In the genomic region with DNA sequence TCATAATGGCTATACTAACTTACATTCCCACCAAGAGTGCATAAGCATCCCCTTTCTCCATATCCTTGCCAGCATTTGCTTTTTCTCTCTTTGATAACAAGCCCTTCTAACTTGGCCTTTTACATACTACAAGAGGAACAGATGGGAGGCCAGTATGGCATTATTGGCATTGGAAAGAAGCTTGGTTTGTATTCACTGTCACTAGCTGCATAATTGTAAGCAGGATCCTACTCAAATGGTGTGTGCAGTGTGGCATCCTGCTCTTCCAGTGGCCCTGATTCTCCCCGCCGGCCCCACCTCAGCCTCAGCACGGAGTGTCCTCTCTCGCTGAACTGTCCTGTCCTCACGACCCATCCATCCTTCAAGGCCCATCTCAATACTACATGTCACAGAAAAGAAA, we compare ENCODE assay signal across 1 cellular context.
TF ChIP-seq lines count a peak whose summit lies in the region.

No MANE protein-coding gene starts in this region.

TF ChIP-seq in GM23338, 12 proteins besides CTCF, POLR2A, EP300 and RAD21 (continued from another document):
- TF ChIP-seq, protein P1, sequence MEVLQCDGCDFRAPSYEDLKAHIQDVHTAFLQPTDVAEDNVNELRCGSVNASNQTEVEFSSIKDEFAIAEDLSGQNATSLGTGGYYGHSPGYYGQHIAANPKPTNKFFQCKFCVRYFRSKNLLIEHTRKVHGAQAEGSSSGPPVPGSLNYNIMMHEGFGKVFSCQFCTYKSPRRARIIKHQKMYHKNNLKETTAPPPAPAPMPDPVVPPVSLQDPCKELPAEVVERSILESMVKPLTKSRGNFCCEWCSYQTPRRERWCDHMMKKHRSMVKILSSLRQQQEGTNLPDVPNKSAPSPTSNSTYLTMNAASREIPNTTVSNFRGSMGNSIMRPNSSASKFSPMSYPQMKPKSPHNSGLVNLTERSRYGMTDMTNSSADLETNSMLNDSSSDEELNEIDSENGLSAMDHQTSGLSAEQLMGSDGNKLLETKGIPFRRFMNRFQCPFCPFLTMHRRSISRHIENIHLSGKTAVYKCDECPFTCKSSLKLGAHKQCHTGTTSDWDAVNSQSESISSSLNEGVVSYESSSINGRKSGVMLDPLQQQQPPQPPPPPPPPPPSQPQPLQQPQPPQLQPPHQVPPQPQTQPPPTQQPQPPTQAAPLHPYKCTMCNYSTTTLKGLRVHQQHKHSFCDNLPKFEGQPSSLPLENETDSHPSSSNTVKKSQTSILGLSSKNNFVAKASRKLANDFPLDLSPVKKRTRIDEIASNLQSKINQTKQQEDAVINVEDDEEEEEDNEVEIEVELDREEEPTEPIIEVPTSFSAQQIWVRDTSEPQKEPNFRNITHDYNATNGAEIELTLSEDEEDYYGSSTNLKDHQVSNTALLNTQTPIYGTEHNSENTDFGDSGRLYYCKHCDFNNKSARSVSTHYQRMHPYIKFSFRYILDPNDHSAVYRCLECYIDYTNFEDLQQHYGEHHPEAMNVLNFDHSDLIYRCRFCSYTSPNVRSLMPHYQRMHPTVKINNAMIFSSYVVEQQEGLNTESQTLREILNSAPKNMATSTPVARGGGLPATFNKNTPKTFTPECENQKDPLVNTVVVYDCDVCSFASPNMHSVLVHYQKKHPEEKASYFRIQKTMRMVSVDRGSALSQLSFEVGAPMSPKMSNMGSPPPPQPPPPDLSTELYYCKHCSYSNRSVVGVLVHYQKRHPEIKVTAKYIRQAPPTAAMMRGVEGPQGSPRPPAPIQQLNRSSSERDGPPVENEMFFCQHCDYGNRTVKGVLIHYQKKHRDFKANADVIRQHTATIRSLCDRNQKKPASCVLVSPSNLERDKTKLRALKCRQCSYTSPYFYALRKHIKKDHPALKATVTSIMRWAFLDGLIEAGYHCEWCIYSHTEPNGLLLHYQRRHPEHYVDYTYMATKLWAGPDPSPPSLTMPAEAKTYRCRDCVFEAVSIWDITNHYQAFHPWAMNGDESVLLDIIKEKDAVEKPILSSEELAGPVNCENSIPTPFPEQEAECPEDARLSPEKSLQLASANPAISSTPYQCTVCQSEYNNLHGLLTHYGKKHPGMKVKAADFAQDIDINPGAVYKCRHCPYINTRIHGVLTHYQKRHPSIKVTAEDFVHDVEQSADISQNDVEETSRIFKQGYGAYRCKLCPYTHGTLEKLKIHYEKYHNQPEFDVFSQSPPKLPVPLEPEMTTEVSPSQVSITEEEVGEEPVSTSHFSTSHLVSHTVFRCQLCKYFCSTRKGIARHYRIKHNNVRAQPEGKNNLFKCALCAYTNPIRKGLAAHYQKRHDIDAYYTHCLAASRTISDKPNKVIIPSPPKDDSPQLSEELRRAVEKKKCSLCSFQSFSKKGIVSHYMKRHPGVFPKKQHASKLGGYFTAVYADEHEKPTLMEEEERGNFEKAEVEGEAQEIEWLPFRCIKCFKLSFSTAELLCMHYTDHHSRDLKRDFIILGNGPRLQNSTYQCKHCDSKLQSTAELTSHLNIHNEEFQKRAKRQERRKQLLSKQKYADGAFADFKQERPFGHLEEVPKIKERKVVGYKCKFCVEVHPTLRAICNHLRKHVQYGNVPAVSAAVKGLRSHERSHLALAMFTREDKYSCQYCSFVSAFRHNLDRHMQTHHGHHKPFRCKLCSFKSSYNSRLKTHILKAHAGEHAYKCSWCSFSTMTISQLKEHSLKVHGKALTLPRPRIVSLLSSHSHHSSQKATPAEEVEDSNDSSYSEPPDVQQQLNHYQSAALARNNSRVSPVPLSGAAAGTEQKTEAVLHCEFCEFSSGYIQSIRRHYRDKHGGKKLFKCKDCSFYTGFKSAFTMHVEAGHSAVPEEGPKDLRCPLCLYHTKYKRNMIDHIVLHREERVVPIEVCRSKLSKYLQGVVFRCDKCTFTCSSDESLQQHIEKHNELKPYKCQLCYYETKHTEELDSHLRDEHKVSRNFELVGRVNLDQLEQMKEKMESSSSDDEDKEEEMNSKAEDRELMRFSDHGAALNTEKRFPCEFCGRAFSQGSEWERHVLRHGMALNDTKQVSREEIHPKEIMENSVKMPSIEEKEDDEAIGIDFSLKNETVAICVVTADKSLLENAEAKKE (CRISPR knock-in tag; IDR thresholded peaks at IDR 0.05) = no peak
- TF ChIP-seq EZH2phosphoT487 (IDR thresholded peaks at IDR 0.05; ENCODE audit: unreplicated experiment) (no peak), ZNF331 (CRISPR knock-in tag; IDR thresholded peaks at IDR 0.05; ENCODE audit: low read depth) (no peak), POLR2AphosphoS5 (IDR thresholded peaks at IDR 0.05; ENCODE audit: low read depth) (no peak), EZH2 (IDR thresholded peaks at IDR 0.05; ENCODE audit: low read depth, unreplicated experiment) (no peak), ZNF114 (CRISPR knock-in tag; IDR thresholded peaks at IDR 0.05) (no peak), JUNB (IDR thresholded peaks at IDR 0.05; ENCODE audit: unreplicated experiment) (no peak), NANOG (IDR thresholded peaks at IDR 0.05; ENCODE audit: borderline replicate concordance) (no peak), STAT1 (IDR thresholded peaks at IDR 0.05; ENCODE audit: unreplicated experiment) (no peak)
- TF ChIP-seq, protein P2, sequence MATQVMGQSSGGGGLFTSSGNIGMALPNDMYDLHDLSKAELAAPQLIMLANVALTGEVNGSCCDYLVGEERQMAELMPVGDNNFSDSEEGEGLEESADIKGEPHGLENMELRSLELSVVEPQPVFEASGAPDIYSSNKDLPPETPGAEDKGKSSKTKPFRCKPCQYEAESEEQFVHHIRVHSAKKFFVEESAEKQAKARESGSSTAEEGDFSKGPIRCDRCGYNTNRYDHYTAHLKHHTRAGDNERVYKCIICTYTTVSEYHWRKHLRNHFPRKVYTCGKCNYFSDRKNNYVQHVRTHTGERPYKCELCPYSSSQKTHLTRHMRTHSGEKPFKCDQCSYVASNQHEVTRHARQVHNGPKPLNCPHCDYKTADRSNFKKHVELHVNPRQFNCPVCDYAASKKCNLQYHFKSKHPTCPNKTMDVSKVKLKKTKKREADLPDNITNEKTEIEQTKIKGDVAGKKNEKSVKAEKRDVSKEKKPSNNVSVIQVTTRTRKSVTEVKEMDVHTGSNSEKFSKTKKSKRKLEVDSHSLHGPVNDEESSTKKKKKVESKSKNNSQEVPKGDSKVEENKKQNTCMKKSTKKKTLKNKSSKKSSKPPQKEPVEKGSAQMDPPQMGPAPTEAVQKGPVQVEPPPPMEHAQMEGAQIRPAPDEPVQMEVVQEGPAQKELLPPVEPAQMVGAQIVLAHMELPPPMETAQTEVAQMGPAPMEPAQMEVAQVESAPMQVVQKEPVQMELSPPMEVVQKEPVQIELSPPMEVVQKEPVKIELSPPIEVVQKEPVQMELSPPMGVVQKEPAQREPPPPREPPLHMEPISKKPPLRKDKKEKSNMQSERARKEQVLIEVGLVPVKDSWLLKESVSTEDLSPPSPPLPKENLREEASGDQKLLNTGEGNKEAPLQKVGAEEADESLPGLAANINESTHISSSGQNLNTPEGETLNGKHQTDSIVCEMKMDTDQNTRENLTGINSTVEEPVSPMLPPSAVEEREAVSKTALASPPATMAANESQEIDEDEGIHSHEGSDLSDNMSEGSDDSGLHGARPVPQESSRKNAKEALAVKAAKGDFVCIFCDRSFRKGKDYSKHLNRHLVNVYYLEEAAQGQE (IDR thresholded peaks at IDR 0.05; ENCODE audit: unreplicated experiment) = no peak
- TF ChIP-seq, protein P3, sequence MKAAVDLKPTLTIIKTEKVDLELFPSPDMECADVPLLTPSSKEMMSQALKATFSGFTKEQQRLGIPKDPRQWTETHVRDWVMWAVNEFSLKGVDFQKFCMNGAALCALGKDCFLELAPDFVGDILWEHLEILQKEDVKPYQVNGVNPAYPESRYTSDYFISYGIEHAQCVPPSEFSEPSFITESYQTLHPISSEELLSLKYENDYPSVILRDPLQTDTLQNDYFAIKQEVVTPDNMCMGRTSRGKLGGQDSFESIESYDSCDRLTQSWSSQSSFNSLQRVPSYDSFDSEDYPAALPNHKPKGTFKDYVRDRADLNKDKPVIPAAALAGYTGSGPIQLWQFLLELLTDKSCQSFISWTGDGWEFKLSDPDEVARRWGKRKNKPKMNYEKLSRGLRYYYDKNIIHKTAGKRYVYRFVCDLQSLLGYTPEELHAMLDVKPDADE (IDR thresholded peaks at IDR 0.05) = no peak
